Comparison of ENCODE assay signal across 8 cellular contexts in genomic region chr12:111396726-111397445, GRCh38. TPM values are rescaled to one million over a fixed set of nuclear protein-coding genes. Genes with fewer than 3 reads are reported as not detected.
DNase-seq lines count a peak whose midpoint lies in the region; ATAC-seq and TF ChIP-seq lines count a peak whose summit lies in the region.

No MANE protein-coding gene starts in this region.

- intact Hi-C loops in lower leg skin (cut with DNase I; ENCODE audit: low total_unique reads) = loop anchor here (10.0 kb wide), 1 partner anchor 118 kb away; no protein-coding TSS in a partner anchor

- peak; percentile 48 for ATAC-seq in HG03196 (IDR thresholded peaks at IDR 0.05; ENCODE audit: unreplicated experiment)

- no peak for TF ChIP-seq POLR2A in lower leg skin (IDR thresholded peaks at IDR 0.05)

- H3K4me3 ChIP-seq in coronary artery = peak overlapping the region; percentile 64
- no peak overlapping the region for H3K4me3 ChIP-seq in lower leg skin (ENCODE audit: low read depth, poor library complexity, severe bottlenecking)

- WGBS in lower leg skin, 2 donors = 5 to 7% methylated on average over 26 to 34 of the region's 34 CpGs

- peak; percentile 41 to 47 for DNase-seq in NCI-H187 (lab: John Stamatoyannopoulos, UW)
- no peak for DNase-seq in NCI-H187 treated with DMSO at 0.1 percent for 48 hours (lab: John Stamatoyannopoulos, UW)
- DNase-seq in NCI-H526 treated with DMSO at 0.1 percent for 48 hours (lab: John Stamatoyannopoulos, UW) = peak; percentile 39
- peak; percentile 87 for DNase-seq in activated CD4-positive, alpha-beta T cell treated with anti-CD3 and anti-CD28 coated beads, Interleukin-2, amount 50 U/mL, for 1 hour
- DNase-seq in coronary artery (ENCODE audit: low spot score) = peak; percentile 88
- DNase-seq in lower leg skin (ENCODE audit: low spot score in 2 of 2) = peak; percentile 71 to 97
- peak; percentile 83 to 89 for DNase-seq in stimulated activated CD4-positive, alpha-beta T cell treated with anti-CD3 and anti-CD28 coated beads, Interleukin-4, amount 100 ng/mL, for 48 hours (ENCODE audit: low read depth in 2 of 2)

- peak; percentile 97 for TF ChIP-seq CTCF in coronary artery (IDR thresholded peaks at IDR 0.05)
- peak in 1 of 3 donors; percentile 97 for TF ChIP-seq CTCF in lower leg skin (IDR thresholded peaks at IDR 0.05)

- peak overlapping the region; percentile 49 to 85 for H3K27ac ChIP-seq in coronary artery

RNA-seq across cellular contexts. Expression of gene SH2B3, which starts 8.8 kb away (rescaled TPM):
- 10 to 100 TPM in 1 of 4 donors, 1 to 10 TPM in 3; 6.5 to 16.1 (median 8.2) TPM for total RNA-seq in lower leg skin

RNA-seq across cellular contexts. Expression of gene PHETA1, which starts 28.0 kb away (rescaled TPM):
- 10 to 100 TPM; 18.6 to 37.3 (median 25.1) TPM for total RNA-seq in lower leg skin
